Comparison of ENCODE assay signal across 8 cellular contexts in genomic region chr10:52740913-52741675, GRCh38. TPM values are rescaled to one million over a fixed set of nuclear protein-coding genes. Genes with fewer than 3 reads are reported as not detected.
DNase-seq lines count a peak whose midpoint lies in the region; ATAC-seq, FAIRE-seq and TF ChIP-seq lines count a peak whose summit lies in the region.

No MANE protein-coding gene starts in this region.

- no peak overlapping the region for H2AFZ ChIP-seq in mammary epithelial cell (ENCODE audit: low read depth, low read length)

- CTCF ChIA-PET in Panc1 (lab: Charles Lee), result interaction anchor here (0.5 to 1.6 kb wide), 3 partner anchors 40 to 97 kb away, joined by 4 read pairs; no protein-coding TSS in a partner anchor
- CTCF ChIA-PET in mammary epithelial cell (lab: Charles Lee; ENCODE audit: low non-redundant PET), result interaction anchor here (0.7 to 1.2 kb wide), 3 partner anchors 39 to 1050 kb away, joined by 3 to 7 read pairs (median 4); no protein-coding TSS in a partner anchor

- TF ChIP-seq CTCF in AG09309 (IDR thresholded peaks at IDR 0.05; ENCODE audit: control insufficient read depth, insufficient read depth, low read depth, low read length, missing control alignments) (peak; percentile 95), Panc1 (IDR thresholded peaks at IDR 0.05) (peak; percentile 97), mammary epithelial cell (conservative IDR thresholded peaks at IDR 0.05 in 1 of 2, IDR thresholded peaks at IDR 0.05 in 1 of 2; ENCODE audit: extremely low read depth in 1 of 2, insufficient read depth in 1 of 2, low read depth in 1 of 2, low read length in 2 of 2) (peak; percentile 90 to 97), right lobe of liver (IDR thresholded peaks at IDR 0.05) (peak; percentile 96 to 98 (median 96)), thoracic aorta (IDR thresholded peaks at IDR 0.05) (peak; percentile 72)

- dilution Hi-C loops in mammary epithelial cell (cut with HindIII; ENCODE audit: low sequenced_read_pairs), result no loop called here

- no peaks in the 10 kb centered on the region for H4K20me1 ChIP-seq in mammary epithelial cell (ENCODE audit: insufficient read depth, low read length)

- H3K36me3 ChIP-seq in Panc1 (ENCODE audit: control insufficient read depth, insufficient read depth, low read length), result no peaks in the 10 kb centered on the region
- no peaks in the 10 kb centered on the region for H3K36me3 ChIP-seq in mammary epithelial cell (ENCODE audit: insufficient read depth, low read length)
- H3K36me3 ChIP-seq in right lobe of liver, result no peaks in the 10 kb centered on the region
- no peaks in the 10 kb centered on the region for H3K36me3 ChIP-seq in thoracic aorta

- H3K9ac ChIP-seq in mammary epithelial cell (ENCODE audit: insufficient read depth, low read length), result no peak overlapping the region

- H3K9me3 ChIP-seq in Panc1 (ENCODE audit: control insufficient read depth, insufficient read depth, low read depth, low read length) (no peaks in the 10 kb centered on the region), mammary epithelial cell (replicated peaks; ENCODE audit: insufficient read depth, low read length) (no peaks in the 10 kb centered on the region), right lobe of liver (no peaks in the 10 kb centered on the region), thoracic aorta (no peaks in the 10 kb centered on the region)

- POLR2A ChIA-PET in Panc1 (lab: Charles Lee), result interaction anchor here (0.5 kb wide), 1 partner anchor 1790 kb away, joined by 3 read pairs; no protein-coding TSS in a partner anchor

- intact Hi-C loops in Panc1 (cut with micrococcal nuclease; ENCODE audit: unreplicated experiment), result loop anchor here (1.0 kb wide), 1 partner anchor 39 kb away; no protein-coding TSS in a partner anchor
- intact Hi-C loops in mammary epithelial cell (cut with micrococcal nuclease), result loop anchor here (1.0 kb wide), 1 partner anchor 39 kb away; no protein-coding TSS in a partner anchor
- intact Hi-C loops in right lobe of liver (cut with DNase I), result loop anchor here (2.0 to 5.0 kb wide), 2 partner anchors 36 to 40 kb away; no protein-coding TSS in a partner anchor

- H3K79me2 ChIP-seq in mammary epithelial cell (ENCODE audit: insufficient read depth, low read length), result no peaks in the 10 kb centered on the region

- H3K4me1 ChIP-seq in Panc1 (ENCODE audit: control insufficient read depth, insufficient read depth, low read length) (no peaks in the 10 kb centered on the region), mammary epithelial cell (ENCODE audit: insufficient read depth, low read length) (peaks cover 11% of the 10 kb centered on the region), right lobe of liver (peaks cover 0 to 4% (median 0%) of the 10 kb centered on the region in 4 donors), thoracic aorta (ENCODE audit: control insufficient read depth in 1 of 2, low read depth in 2 of 2) (no peaks in the 10 kb centered on the region)

- no peaks in the 10 kb centered on the region for H3K27me3 ChIP-seq in Panc1 (ENCODE audit: control insufficient read depth, insufficient read depth, low read length)
- H3K27me3 ChIP-seq in mammary epithelial cell (ENCODE audit: insufficient read depth, low read length), result no peaks in the 10 kb centered on the region
- H3K27me3 ChIP-seq in right lobe of liver, result no peaks in the 10 kb centered on the region
- H3K27me3 ChIP-seq in thoracic aorta (replicated peaks; ENCODE audit: insufficient read depth), result no peaks in the 10 kb centered on the region

- ATAC-seq in HG02981 (IDR thresholded peaks at IDR 0.05; ENCODE audit: unreplicated experiment) (peak; percentile 60), Panc1 (peak; percentile 82), right lobe of liver (peak; percentile 88 to 94 (median 92)), thoracic aorta (ENCODE audit: insufficient number of reproducible peaks, low FRiP score, low read depth) (no peak)

- TF ChIP-seq POLR2A in GM12892 (IDR thresholded peaks at IDR 0.05; ENCODE audit: low read depth, low read length) (no peak), right lobe of liver (IDR thresholded peaks at IDR 0.05) (no peak)

- H3K4me2 ChIP-seq in mammary epithelial cell (ENCODE audit: insufficient read depth, low read depth, low read length), result no peak overlapping the region

- BruUV-seq in Panc1 (replicated peaks; lab: Mats Ljungman, UMichigan) (no TSS peak), mammary epithelial cell (replicated peaks; lab: Mats Ljungman, UMichigan) (no TSS peak)

- H3K27ac ChIP-seq in Panc1 (ENCODE audit: low read length), result no peak overlapping the region
- H3K27ac ChIP-seq in mammary epithelial cell (ENCODE audit: insufficient read depth, low read depth, low read length), result no peak overlapping the region
- H3K27ac ChIP-seq in right lobe of liver, result no peak overlapping the region
- H3K27ac ChIP-seq in thoracic aorta, result no peak overlapping the region

- 54% methylated on average over 5 of the region's 5 CpGs for WGBS in mammary epithelial cell (ENCODE audit: low coverage, missing lambda C conversion rate)
- 30% methylated on average over 3 of the region's 5 CpGs for WGBS in right lobe of liver (ENCODE audit: insufficient coverage, low coverage, low lambda C conversion rate, missing lambda C conversion rate)

- FAIRE-seq in GM12892 (lab: Jason Lieb, UNC), result peak; percentile 83

- in situ Hi-C loops in Panc1 (cut with HindIII; ENCODE audit: low pct_unique_long_range_greater_than_20kb, low sequenced_read_pairs), result no loop called here
- in situ Hi-C loops in mammary epithelial cell (cut with MboI; ENCODE audit: low sequenced_read_pairs in 2 of 2), result loop anchor here in 1 of 2 donors (5.0 to 25.0 kb wide), 2 partner anchors 41 to 104 kb away; no protein-coding TSS in a partner anchor

- no peak overlapping the region for H3K4me3 ChIP-seq in AG09309 (ENCODE audit: control insufficient read depth, low read depth, low read length)
- no peak overlapping the region for H3K4me3 ChIP-seq in Panc1 (ENCODE audit: low read depth in 2 of 2, low read length in 2 of 2)
- no peak overlapping the region for H3K4me3 ChIP-seq in mammary epithelial cell (replicated peaks in 1 of 3; ENCODE audit: insufficient read depth in 1 of 3, low read depth in 2 of 3, low read length in 3 of 3)
- no peak overlapping the region for H3K4me3 ChIP-seq in right lobe of liver
- no peak overlapping the region for H3K4me3 ChIP-seq in thoracic aorta

- DNase-seq in AG09309 (ENCODE audit: low read depth), result no peak
- DNase-seq in GM12892 (ENCODE audit: insufficient read length), result no peak
- DNase-seq in Panc1 (ENCODE audit: low read depth, low spot score), result peak; percentile 51
- no peak for DNase-seq in mammary epithelial cell
- DNase-seq in right lobe of liver, result peak in 2 of 3 donors; percentile 41 to 62
- DNase-seq in thoracic aorta (ENCODE audit: low spot score), result no peak
- no peak for DNase-seq in SIG-M5 treated with dmso at 0.1 percent for 504 hours (lab: John Stamatoyannopoulos, UW; ENCODE audit: unreplicated experiment)

RNA-seq across cellular contexts. Expression of gene MBL2, which starts 31.5 kb away (rescaled TPM):
- not detected for polyA plus RNA-seq in GM12892 (2012; ENCODE audit: missing spikeins)
- total RNA-seq in Panc1 (2021; ENCODE audit: unreplicated experiment) (not detected), mammary epithelial cell (not detected), right lobe of liver (100 to 1,000 TPM in 3 of 6 experiments, 10 to 100 TPM in 3; 56.4 to 173 (median 94.1) TPM), thoracic aorta (not detected)
- polyA plus RNA-seq in Panc1 (2012; ENCODE audit: insufficient read length), result not detected
- not detected for polyA plus RNA-seq in mammary epithelial cell
- polyA minus RNA-seq in mammary epithelial cell, result not detected

Comparison
In these comparisons a context has a peak if more than half of its experiments do, and no peak if none do; other contexts are left out.
1. DNase-seq: peak in Panc1 (single experiment) and right lobe of liver (2 of 3); none in AG09309 (single experiment), GM12892 (single experiment), mammary epithelial cell (single experiment), thoracic aorta (single experiment) and SIG-M5 treated with dmso at 0.1 percent for 504 hours (single experiment).
2. RNA of gene MBL2, which starts 31.5 kb away (total RNA-seq): 56.4 to 173 TPM in right lobe of liver; not detected in Panc1 (single experiment), not detected in mammary epithelial cell and not detected in thoracic aorta; every median in the first group is over 10 times any median in the second.
3. Peak in every context shown above with its lines, with median percentiles within 50 percentile points of each other: CTCF ChIP-seq.